ENCODE assay signal across 18 cellular contexts in the genomic region with DNA sequence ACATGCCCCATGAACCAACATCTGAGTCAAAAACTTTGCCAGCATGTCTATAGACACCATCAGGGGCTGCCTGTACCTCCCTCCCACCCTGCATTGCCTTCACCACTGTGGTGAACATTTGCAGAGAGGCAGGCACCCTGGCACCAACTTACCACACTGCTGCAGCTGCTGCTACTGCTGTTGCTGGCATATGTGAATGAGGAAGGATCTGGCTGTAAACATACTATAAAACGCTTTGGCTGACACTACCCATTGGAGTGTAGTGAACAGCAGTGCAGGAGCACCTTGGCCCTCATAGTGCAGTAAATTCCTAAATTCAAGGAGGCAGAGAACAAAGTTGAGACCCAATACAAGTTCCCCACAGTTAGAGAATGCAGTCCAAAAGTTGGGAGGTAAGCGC.
DNase-seq lines count a peak whose midpoint lies in the region; ATAC-seq and TF ChIP-seq lines count a peak whose summit lies in the region.
"Had no signal": no experiment of that assay in that cellular context is flagged by ENCODE, and none has a peak within 500 bp of the region (broad histone marks: within the 10 kb centered on the region; RNA-seq: fewer than 3 reads in every experiment).

No MANE protein-coding gene starts in this region.

- TF ChIP-seq POLR2A in uterus (IDR thresholded peaks at IDR 0.05), result no peak

- H3K4me3 ChIP-seq in neuronal stem cell (ENCODE audit: low read length in 2 of 2) (no peak overlapping the region), left lung (no peak overlapping the region), uterus (no peak overlapping the region)
- H3K4me3 ChIP-seq: A549, BLaER1, GM12878, GM23248 had no signal

- H3K4me1 ChIP-seq in neuronal stem cell (ENCODE audit: control insufficient read depth in 2 of 2, insufficient read depth in 1 of 2, low read depth in 1 of 2, low read length in 2 of 2) (no peaks in the 10 kb centered on the region), left lung (no peaks in the 10 kb centered on the region), uterus (no peaks in the 10 kb centered on the region)
- H3K4me1 ChIP-seq: A549, BLaER1 had no signal

- WGBS in neuronal stem cell (ENCODE audit: extremely low coverage in 2 of 2, insufficient read length in 2 of 2, insufficient replicate concordance in 1 of 2), 2 donors, result no CpG with 5 or more reads among the region's 2 CpGs

- no peaks in the 10 kb centered on the region; the same call in 1 of the 2 replicates for H3K27me3 Mint-ChIP-seq in WTC11 (ENCODE audit: low read depth)
- H3K27me3 Mint-ChIP-seq: CD4-positive, alpha-beta memory T cell had no signal

- POLR2A ChIA-PET in WTC11 (lab: Charles Lee), result no interaction called here

- H3K27ac ChIP-seq in neuronal stem cell (replicated peaks; ENCODE audit: low read length) (no peak overlapping the region), left lung (no peak overlapping the region), uterus (no peak overlapping the region)
- H3K27ac ChIP-seq: 22Rv1, A549, BLaER1, GM23248 had no signal

- H3K4me1 Mint-ChIP-seq in WTC11, result peaks cover 12% of the 10 kb centered on the region
- H3K4me1 Mint-ChIP-seq: CD14-positive monocyte had no signal

- intact Hi-C loops in left lung (cut with DNase I), result no loop called here
- intact Hi-C loops in uterus (cut with DNase I; ENCODE audit: low total_unique reads), result no loop called here

- H2BK120ac ChIP-seq in neuronal stem cell (ENCODE audit: low read depth, low read length), result no peak overlapping the region

- no peak overlapping the region for H3K9ac ChIP-seq in neuronal stem cell (ENCODE audit: low read depth, low read length, poor library complexity)
- H3K9ac ChIP-seq: BLaER1, GM23248 had no signal

- H3K9me3 Mint-ChIP-seq in WTC11, result peaks cover 23% of the 10 kb centered on the region

- 0 out of 2 replicates have a peak overlapping the region, but pooled peaks have one; percentile 12 for H3K27ac Mint-ChIP-seq in WTC11
- H3K27ac Mint-ChIP-seq: CD14-positive monocyte; CD4-positive, alpha-beta memory T cell had no signal

- H2BK15ac ChIP-seq in neuronal stem cell (ENCODE audit: low read length), result no peak overlapping the region

- no peak overlapping the region for H3K4me2 ChIP-seq in neuronal stem cell (ENCODE audit: insufficient read depth, low read length, poor library complexity, severe bottlenecking)
- H3K4me2 ChIP-seq: A549, BLaER1 had no signal

- ATAC-seq in WTC11 (no peak), left lung (no peak)
- ATAC-seq: A549, GM12878 had no signal

- TF ChIP-seq CTCF in WTC11 (IDR thresholded peaks at IDR 0.05) (no peak), left lung (IDR thresholded peaks at IDR 0.05) (no peak), uterus (IDR thresholded peaks at IDR 0.05) (no peak)

- H2BK5ac ChIP-seq in neuronal stem cell (ENCODE audit: low read length), result no peak overlapping the region

- H3K4ac ChIP-seq in neuronal stem cell (ENCODE audit: low read length), result no peak overlapping the region

- H4K8ac ChIP-seq in neuronal stem cell (ENCODE audit: low read depth, low read length), result no peak overlapping the region

- H2BK12ac ChIP-seq in neuronal stem cell (ENCODE audit: low read length), result no peak overlapping the region

- H3K9me3 ChIP-seq in neuronal stem cell (replicated peaks in 1 of 2; ENCODE audit: control insufficient read depth in 2 of 2, insufficient read depth in 1 of 2, low read depth in 1 of 2, low read length in 2 of 2), result peaks cover 0 to 2% of the 10 kb centered on the region in 2 donors
- H3K9me3 ChIP-seq in left lung, result no peaks in the 10 kb centered on the region
- H3K9me3 ChIP-seq in uterus, result no peaks in the 10 kb centered on the region
- H3K9me3 ChIP-seq: A549, BLaER1 had no signal

- peaks cover 20% of the 10 kb centered on the region for H3K36me3 Mint-ChIP-seq in WTC11

- DNase-seq in DMS 273 (lab: John Stamatoyannopoulos, UW; ENCODE audit: unreplicated experiment), result peak; percentile 30
- DNase-seq in DMS 273 treated with DMSO at 0.1 percent for 48 hours (lab: John Stamatoyannopoulos, UW), result no peak
- no peak for DNase-seq in WTC11 (ENCODE audit: low spot score)
- DNase-seq in neuronal stem cell (ENCODE audit: low spot score), result no peak
- DNase-seq in AML-193 (lab: John Stamatoyannopoulos, UW), result no peak
- DNase-seq in left lung, result no peak
- no peak for DNase-seq in uterus
- DNase-seq: CD4-positive, alpha-beta memory T cell; DMS53; DND-41; EL; GM23248; HCEC 1CT had no signal

- no peak overlapping the region for H3K23ac ChIP-seq in neuronal stem cell (ENCODE audit: low read depth, low read length, poor library complexity)

- no peaks in the 10 kb centered on the region for H3K27me3 ChIP-seq in neuronal stem cell (ENCODE audit: control insufficient read depth in 3 of 3, insufficient read depth in 3 of 3, low read depth in 1 of 3, low read length in 3 of 3)
- H3K27me3 ChIP-seq in left lung, result no peaks in the 10 kb centered on the region
- H3K27me3 ChIP-seq in uterus, result peaks cover 0 to 6% of the 10 kb centered on the region in 2 donors
- H3K27me3 ChIP-seq: BLaER1 had no signal

- peak overlapping the region; percentile 38 for H3K18ac ChIP-seq in neuronal stem cell (ENCODE audit: low read length)

- H3K79me1 ChIP-seq in neuronal stem cell (ENCODE audit: low read depth, low read length), result no peaks in the 10 kb centered on the region

- H3K14ac ChIP-seq in neuronal stem cell (ENCODE audit: low read length), result no peak overlapping the region

- H4K91ac ChIP-seq in neuronal stem cell (ENCODE audit: low read depth, low read length, poor library complexity), result no peak overlapping the region

- CTCF ChIA-PET in WTC11 (lab: Charles Lee), result no interaction called here

- no peak overlapping the region for H2AFZ ChIP-seq in neuronal stem cell (ENCODE audit: low read length)
- H2AFZ ChIP-seq: GM23248 had no signal

- H3K4me3 Mint-ChIP-seq in WTC11, result no peak overlapping the region
- H3K4me3 Mint-ChIP-seq: CD14-positive monocyte; CD4-positive, alpha-beta memory T cell had no signal

- H2AK5ac ChIP-seq in neuronal stem cell (ENCODE audit: low read depth, low read length), result no peak overlapping the region

- H3K36me3 ChIP-seq in neuronal stem cell (replicated peaks in 1 of 2; ENCODE audit: control insufficient read depth in 2 of 2, insufficient read depth in 2 of 2, low read length in 2 of 2) (no peaks in the 10 kb centered on the region), left lung (no peaks in the 10 kb centered on the region), uterus (no peaks in the 10 kb centered on the region)
- H3K36me3 ChIP-seq: BLaER1 had no signal

TF ChIP-seq in WTC11, 78 proteins besides CTCF, POLR2A, EP300 and RAD21:
- TF ChIP-seq CBFB (CRISPR knock-in tag; IDR thresholded peaks at IDR 0.05; ENCODE audit: low read depth), result no peak
- TF ChIP-seq, protein P1, sequence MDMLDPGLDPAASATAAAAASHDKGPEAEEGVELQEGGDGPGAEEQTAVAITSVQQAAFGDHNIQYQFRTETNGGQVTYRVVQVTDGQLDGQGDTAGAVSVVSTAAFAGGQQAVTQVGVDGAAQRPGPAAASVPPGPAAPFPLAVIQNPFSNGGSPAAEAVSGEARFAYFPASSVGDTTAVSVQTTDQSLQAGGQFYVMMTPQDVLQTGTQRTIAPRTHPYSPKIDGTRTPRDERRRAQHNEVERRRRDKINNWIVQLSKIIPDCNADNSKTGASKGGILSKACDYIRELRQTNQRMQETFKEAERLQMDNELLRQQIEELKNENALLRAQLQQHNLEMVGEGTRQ (CRISPR knock-in tag; IDR thresholded peaks at IDR 0.05), result no peak
- TF ChIP-seq ZNF396 (CRISPR knock-in tag; IDR thresholded peaks at IDR 0.05; ENCODE audit: borderline replicate concordance), result no peak
- TF ChIP-seq ZBTB43 (CRISPR knock-in tag; IDR thresholded peaks at IDR 0.05), result no peak
- no peak for TF ChIP-seq ZNF317 (CRISPR knock-in tag; IDR thresholded peaks at IDR 0.05; ENCODE audit: borderline replicate concordance, low read depth)
- no peak for TF ChIP-seq ZNF423 (CRISPR knock-in tag; IDR thresholded peaks at IDR 0.05)
